35 cellular contexts compared by ENCODE assay signal in the genomic region with DNA sequence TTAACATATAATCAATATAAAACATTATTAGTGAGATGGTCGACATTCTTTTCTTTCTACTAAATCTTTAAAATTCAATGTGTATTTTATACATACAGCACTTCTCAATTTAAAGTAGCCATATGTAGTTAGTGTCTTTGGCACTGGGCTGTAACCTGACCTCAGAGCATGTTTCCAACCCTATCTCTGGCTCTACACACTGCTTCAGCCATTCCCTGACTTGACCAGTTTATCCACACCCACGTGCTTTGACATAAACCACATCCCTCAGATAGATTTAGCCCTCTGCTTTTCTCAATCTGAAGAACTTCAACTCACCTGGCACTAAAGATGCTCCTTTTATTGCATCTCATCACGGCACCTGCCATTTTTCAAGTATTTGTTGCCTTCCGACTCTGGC.
"Had no signal": no experiment of that assay in that cellular context is flagged by ENCODE, and none has a peak within 500 bp of the region (broad histone marks: within the 10 kb centered on the region; RNA-seq: fewer than 3 reads in every experiment).

No MANE protein-coding gene starts in this region.

- H3K27ac Mint-ChIP-seq: activated naive CD4-positive, alpha-beta T cell treated with anti-CD3 and anti-CD28 coated beads for 36 hours; activated naive CD8-positive, alpha-beta T cell treated with anti-CD3 and anti-CD28 coated beads for 36 hours; activated T-helper 1 cell treated with anti-CD3 and anti-CD28 coated beads, Interleukin-12 subunit alpha, Interleukin-12 subunit beta, Interleukin-2, Interleukin-4 antibody, amounts not matched to agents 30 ng/mL and 10 ng/mL and 1 ng/mL, durations not matched to agents 14 hours and 24 hours and 36 hours; brain; naive B cell; nephron progenitor cell; progenitor cell of endocrine pancreas; stimulated activated memory B cell treated with anti-CD40 and anti-IgM and Interleukin-4, amounts not matched to agents 10 μg/mL and 1 μg/mL and 100 μg/mL, for 72 hours; type B pancreatic cell had no signal

- H3K9me3 Mint-ChIP-seq: activated naive CD4-positive, alpha-beta T cell treated with anti-CD3 and anti-CD28 coated beads for 36 hours; activated naive CD8-positive, alpha-beta T cell treated with anti-CD3 and anti-CD28 coated beads for 36 hours; activated T-helper 1 cell treated with anti-CD3 and anti-CD28 coated beads, Interleukin-12 subunit alpha, Interleukin-12 subunit beta, Interleukin-2, Interleukin-4 antibody, amounts not matched to agents 30 ng/mL and 10 ng/mL and 1 ng/mL, durations not matched to agents 14 hours and 24 hours and 36 hours; brain; nephron progenitor cell; stimulated activated memory B cell treated with anti-CD40 and anti-IgM and Interleukin-4, amounts not matched to agents 10 μg/mL and 1 μg/mL and 100 μg/mL, for 72 hours; stimulated activated naive CD8-positive, alpha-beta T cell treated with anti-CD3 and anti-CD28 coated beads, Interleukin-15, amount 100 ng/mL, for 72 hours; type B pancreatic cell had no signal

- H3K27ac ChIP-seq: adrenal gland, ascending aorta, cardiac muscle cell, coronary artery, dorsolateral prefrontal cortex, ovary, uterus had no signal

- H3K4me1 Mint-ChIP-seq: activated naive CD8-positive, alpha-beta T cell treated with anti-CD3 and anti-CD28 coated beads for 36 hours; brain; naive B cell; nephron progenitor cell; stimulated activated memory B cell treated with anti-CD40 and anti-IgM and Interleukin-4, amounts not matched to agents 10 μg/mL and 1 μg/mL and 100 μg/mL, for 72 hours; stimulated activated naive CD8-positive, alpha-beta T cell treated with anti-CD3 and anti-CD28 coated beads, Interleukin-15, amount 100 ng/mL, for 72 hours had no signal

- H3K4me3 ChIP-seq: adrenal gland, ascending aorta, cardiac muscle cell, coronary artery, dorsolateral prefrontal cortex, ovary, smooth muscle cell, uterus had no signal

- H3K36me3 ChIP-seq: adrenal gland, ascending aorta, cardiac muscle cell, neutrophil, ovary, uterus had no signal

- ATAC-seq: sciatic nerve; stimulated activated memory B cell treated with anti-CD40 and anti-IgM and Interleukin-4, amounts not matched to agents 10 μg/mL and 1 μg/mL and 100 μg/mL, for 72 hours; stimulated activated naive CD8-positive, alpha-beta T cell treated with anti-CD3 and anti-CD28 coated beads, Interleukin-15, amount 100 ng/mL, for 72 hours had no signal

- H3K27me3 ChIP-seq: adrenal gland, ascending aorta, cardiac muscle cell, dorsolateral prefrontal cortex, neutrophil, ovary, uterus had no signal

- H3K9me3 ChIP-seq: adrenal gland, ascending aorta, neutrophil, ovary, uterus had no signal

- H3K4me3 Mint-ChIP-seq: activated naive CD4-positive, alpha-beta T cell treated with anti-CD3 and anti-CD28 coated beads for 36 hours; activated naive CD8-positive, alpha-beta T cell treated with anti-CD3 and anti-CD28 coated beads for 36 hours; activated T-helper 1 cell treated with anti-CD3 and anti-CD28 coated beads, Interleukin-12 subunit alpha, Interleukin-12 subunit beta, Interleukin-2, Interleukin-4 antibody, amounts not matched to agents 30 ng/mL and 10 ng/mL and 1 ng/mL, durations not matched to agents 14 hours and 24 hours and 36 hours; brain; naive B cell; nephron progenitor cell; stimulated activated memory B cell treated with anti-CD40 and anti-IgM and Interleukin-4, amounts not matched to agents 10 μg/mL and 1 μg/mL and 100 μg/mL, for 72 hours; stimulated activated naive CD8-positive, alpha-beta T cell treated with anti-CD3 and anti-CD28 coated beads, Interleukin-15, amount 100 ng/mL, for 72 hours; type B pancreatic cell had no signal

- DNase-seq: activated CD4-positive, alpha-beta T cell treated with anti-CD3 and anti-CD28 coated beads for 48 hours; activated CD4-positive, alpha-beta T cell treated with anti-CD3 and anti-CD28 coated beads, Interleukin-2, amount 50 U/mL, for 48 hours; activated CD4-positive, CD25-positive, alpha-beta regulatory T cell; activated CD8-positive, alpha-beta memory T cell treated with anti-CD3 and anti-CD28 coated beads for 24 hours; activated CD8-positive, alpha-beta memory T cell treated with anti-CD3 and anti-CD28 coated beads, Interleukin-2, amount 50 U/mL, for 4 hours; activated effector memory CD4-positive, alpha-beta T cell treated with anti-CD3 and anti-CD28 coated beads, Interleukin-2, amount 50 U/mL, for 16 hours; activated naive CD4-positive, alpha-beta T cell treated with anti-CD3 and anti-CD28 coated beads for 36 hours; activated naive CD8-positive, alpha-beta T cell treated with anti-CD3 and anti-CD28 coated beads for 36 hours; activated T-cell treated with anti-CD3 and anti-CD28 coated beads, Interleukin-2, amount 50 U/mL, for 1 hour; adrenal gland; dorsolateral prefrontal cortex; effector memory CD4-positive, alpha-beta T cell; islet precursor cell; mammary epithelial cell; naive B cell; nephron progenitor cell; ovary; stimulated activated CD4-positive, alpha-beta T cell treated with anti-CD3 and anti-CD28 coated beads, Interleukin-1b, Interleukin-23, amount 100 ng/mL, for 48 hours; stimulated activated CD4-positive, alpha-beta T cell treated with anti-CD3 and anti-CD28 coated beads, Interleukin-4, amount 100 ng/mL, for 4 hours; stimulated activated CD8-positive, alpha-beta memory T cell treated with anti-CD3 and anti-CD28 coated beads, Interleukin-4, amount 100 ng/mL, for 48 hours; stimulated activated naive CD8-positive, alpha-beta T cell treated with anti-CD3 and anti-CD28 coated beads, Interleukin-15, amount 100 ng/mL, for 72 hours; substantia nigra; T-helper 9 cell; uterus had no signal

- H3K27me3 Mint-ChIP-seq: activated naive CD8-positive, alpha-beta T cell treated with anti-CD3 and anti-CD28 coated beads for 36 hours; naive B cell; progenitor cell of endocrine pancreas; stimulated activated memory B cell treated with anti-CD40 and anti-IgM and Interleukin-4, amounts not matched to agents 10 μg/mL and 1 μg/mL and 100 μg/mL, for 72 hours; stimulated activated naive CD8-positive, alpha-beta T cell treated with anti-CD3 and anti-CD28 coated beads, Interleukin-15, amount 100 ng/mL, for 72 hours had no signal

- H3K4me2 ChIP-seq: smooth muscle cell had no signal

- H3K4me1 ChIP-seq: ascending aorta, uterus had no signal

- H3K36me3 Mint-ChIP-seq: activated naive CD8-positive, alpha-beta T cell treated with anti-CD3 and anti-CD28 coated beads for 36 hours; brain; naive B cell; stimulated activated memory B cell treated with anti-CD40 and anti-IgM and Interleukin-4, amounts not matched to agents 10 μg/mL and 1 μg/mL and 100 μg/mL, for 72 hours; type B pancreatic cell had no signal
